In genomic region chr22:40954095-40954494, GRCh38 we compare ENCODE assay signal across 23 cellular contexts. TPM values are rescaled to one million over a fixed set of nuclear protein-coding genes. Genes with fewer than 3 reads are reported as not detected.
DNase-seq lines count a peak whose midpoint lies in the region; ATAC-seq and TF ChIP-seq lines count a peak whose summit lies in the region.
"Had no signal": no experiment of that assay in that cellular context is flagged by ENCODE, and none has a peak within 500 bp of the region (broad histone marks: within the 10 kb centered on the region; RNA-seq: fewer than 3 reads in every experiment).

No MANE protein-coding gene starts in this region.

- H3K79me2 ChIP-seq in mesendoderm (ENCODE audit: control insufficient read depth, insufficient read depth, low read length): peaks cover 32% of the 10 kb centered on the region

- H3K4me1 Mint-ChIP-seq in activated T-cell treated with anti-CD3 and anti-CD28 coated beads, Interleukin-2, amount 50 U/mL, for 4 hours (ENCODE audit: low read depth): peaks cover 32% of the 10 kb centered on the region
- peaks cover 38% of the 10 kb centered on the region for H3K4me1 Mint-ChIP-seq in activated CD4-positive, alpha-beta memory T cell treated with anti-CD3 and anti-CD28 coated beads for 36 hours (ENCODE audit: low read depth)
- peaks cover 14% of the 10 kb centered on the region for H3K4me1 Mint-ChIP-seq in stimulated activated effector memory CD8-positive, alpha-beta T cell treated with anti-CD3 and anti-CD28 coated beads, Interleukin-12 subunit alpha, Interleukin-12 subunit beta, amount 100 ng/mL, for 72 hours

- H3K79me1 ChIP-seq in mesendoderm (ENCODE audit: low read length): peaks cover 5% of the 10 kb centered on the region

- no peak overlapping the region for H3K4me2 ChIP-seq in mesendoderm (ENCODE audit: low read length)

- H3K4me1 ChIP-seq in right cardiac atrium (ENCODE audit: control insufficient read depth, insufficient read depth, low read length) (no peaks in the 10 kb centered on the region), mesendoderm (ENCODE audit: control insufficient read depth, low read depth, low read length) (no peaks in the 10 kb centered on the region)

- no peaks in the 10 kb centered on the region for H3K9me3 Mint-ChIP-seq in activated T-cell treated with anti-CD3 and anti-CD28 coated beads, Interleukin-2, amount 50 U/mL, for 4 hours
- no peaks in the 10 kb centered on the region for H3K9me3 Mint-ChIP-seq in activated CD4-positive, alpha-beta memory T cell treated with anti-CD3 and anti-CD28 coated beads for 36 hours
- H3K9me3 Mint-ChIP-seq in stimulated activated effector memory CD8-positive, alpha-beta T cell treated with anti-CD3 and anti-CD28 coated beads, Interleukin-12 subunit alpha, Interleukin-12 subunit beta, amount 100 ng/mL, for 72 hours: no peaks in the 10 kb centered on the region
- H3K9me3 Mint-ChIP-seq: HFFc6; stimulated activated naive B cell treated with anti-CD40 and anti-IgM and Interleukin-4, amounts not matched to agents 10 μg/mL and 1 μg/mL and 100 μg/mL, for 72 hours had no signal

- H3K4me3 ChIP-seq in right cardiac atrium (ENCODE audit: low read length): no peak overlapping the region
- no peak overlapping the region for H3K4me3 ChIP-seq in mesendoderm (ENCODE audit: low read length)
- H3K4me3 ChIP-seq: lung, thyroid gland had no signal

- no peak for ATAC-seq in activated T-cell treated with anti-CD3 and anti-CD28 coated beads, Interleukin-2, amount 50 U/mL, for 4 hours
- ATAC-seq in stimulated activated effector memory CD8-positive, alpha-beta T cell treated with anti-CD3 and anti-CD28 coated beads, Interleukin-12 subunit alpha, Interleukin-12 subunit beta, amount 100 ng/mL, for 72 hours: no peak
- ATAC-seq in right cardiac atrium: no peak
- ATAC-seq: foreskin keratinocyte; stimulated activated naive B cell treated with anti-CD40 and anti-IgM and Interleukin-4, amounts not matched to agents 10 μg/mL and 1 μg/mL and 100 μg/mL, for 72 hours had no signal

- no peak overlapping the region for H2BK15ac ChIP-seq in mesendoderm (replicated peaks; ENCODE audit: low read depth)

- H3K4ac ChIP-seq in mesendoderm (ENCODE audit: low read depth, low read length): no peak overlapping the region

- no peak overlapping the region for H3K18ac ChIP-seq in mesendoderm (ENCODE audit: low read length)

- TF ChIP-seq POLR2A in erythroblast (IDR thresholded peaks at IDR 0.05; ENCODE audit: low read length): peak; percentile 56

- CTCF ChIA-PET in activated CD4-positive, alpha-beta memory T cell treated with anti-CD3 and anti-CD28 coated beads for 36 hours (lab: Charles Lee): no interaction called here

- H4K5ac ChIP-seq in mesendoderm (ENCODE audit: low read length): no peak overlapping the region

- no peaks in the 10 kb centered on the region for H3K27me3 Mint-ChIP-seq in activated T-cell treated with anti-CD3 and anti-CD28 coated beads, Interleukin-2, amount 50 U/mL, for 4 hours (ENCODE audit: low read depth)
- H3K27me3 Mint-ChIP-seq in activated CD4-positive, alpha-beta memory T cell treated with anti-CD3 and anti-CD28 coated beads for 36 hours: no peaks in the 10 kb centered on the region
- H3K27me3 Mint-ChIP-seq: stimulated activated naive B cell treated with anti-CD40 and anti-IgM and Interleukin-4, amounts not matched to agents 10 μg/mL and 1 μg/mL and 100 μg/mL, for 72 hours had no signal

- H3K36me3 ChIP-seq in mesendoderm (ENCODE audit: control insufficient read depth, insufficient read depth, low read length): no peaks in the 10 kb centered on the region

- H3K27ac ChIP-seq in right cardiac atrium (ENCODE audit: low read length) (no peak overlapping the region), mesendoderm (ENCODE audit: low read depth, low read length) (no peak overlapping the region)
- H3K27ac ChIP-seq: C4-2B, epithelial cell of prostate, foreskin keratinocyte, thyroid gland had no signal

- intact Hi-C loops in activated CD4-positive, alpha-beta memory T cell treated with anti-CD3 and anti-CD28 coated beads for 36 hours (cut with micrococcal nuclease): loop anchor here (5.0 kb wide), 2 partner anchors 97 to 243 kb away; partner anchors contain the start of genes ST13 and XPNPEP3
- intact Hi-C loops in right cardiac atrium (cut with DNase I): loop anchor here in 2 of 4 donors (5.0 to 10.0 kb wide), 2 partner anchors 138 to 141 kb away; partner anchors contain the start of gene EP300 (in 2 of the 2)

- H3K27me3 ChIP-seq in right cardiac atrium (ENCODE audit: control insufficient read depth, insufficient read depth): no peaks in the 10 kb centered on the region
- no peaks in the 10 kb centered on the region for H3K27me3 ChIP-seq in mesendoderm (ENCODE audit: insufficient read depth, low read length, poor library complexity)
- H3K27me3 ChIP-seq: dorsolateral prefrontal cortex, foreskin keratinocyte, thyroid gland had no signal

- no peak overlapping the region for H2AK5ac ChIP-seq in mesendoderm (ENCODE audit: low read length)

- H4K8ac ChIP-seq in mesendoderm (ENCODE audit: low read depth, low read length): no peak overlapping the region

- WGBS in right cardiac atrium: 82% methylated on average over 4 of the region's 4 CpGs
- no CpG with 5 or more reads among the region's 4 CpGs for WGBS in mesendoderm (ENCODE audit: extremely low coverage, insufficient coverage, low lambda C conversion rate)

- H3K56ac ChIP-seq in mesendoderm (ENCODE audit: low read length): no peak overlapping the region

- no peak overlapping the region for H3K9ac ChIP-seq in mesendoderm (ENCODE audit: low read length)

- DNase-seq in activated T-cell treated with anti-CD3 and anti-CD28 coated beads, Interleukin-2, amount 50 U/mL, for 4 hours: no peak
- DNase-seq in activated T-cell treated with anti-CD3 and anti-CD28 coated beads, Interleukin-2, amount 50 U/mL, for 48 hours: no peak
- DNase-seq in activated CD4-positive, alpha-beta memory T cell treated with anti-CD3 and anti-CD28 coated beads for 36 hours: no peak
- DNase-seq in erythroblast (lab: John Stamatoyannopoulos, UW): peak; percentile 78 to 82
- DNase-seq in stimulated activated effector memory CD8-positive, alpha-beta T cell treated with anti-CD3 and anti-CD28 coated beads, Interleukin-12 subunit alpha, Interleukin-12 subunit beta, amount 100 ng/mL, for 72 hours (ENCODE audit: low spot score in 2 of 2): no peak
- no peak for DNase-seq in right cardiac atrium
- no peak for DNase-seq in GOT3 (lab: John Stamatoyannopoulos, UW)
- DNase-seq in mesendoderm: no peak
- DNase-seq: ACHN; activated CD4-positive, alpha-beta T cell treated with anti-CD3 and anti-CD28 coated beads, Interleukin-2, amount 50 U/mL, for 4 hours; activated effector memory CD4-positive, alpha-beta T cell treated with Interleukin-2 at 50 U/mL for 16 hours; amygdala; caudate nucleus; DMS 273 treated with DMSO at 0.1 percent for 48 hours; foreskin keratinocyte; kidney; stimulated activated naive B cell treated with anti-CD40 and anti-IgM and Interleukin-4, amounts not matched to agents 10 μg/mL and 1 μg/mL and 100 μg/mL, for 72 hours; thyroid gland had no signal

- H2BK120ac ChIP-seq in mesendoderm (ENCODE audit: low read depth, low read length): no peak overlapping the region

- H3K4me3 Mint-ChIP-seq in activated T-cell treated with anti-CD3 and anti-CD28 coated beads, Interleukin-2, amount 50 U/mL, for 4 hours: peak overlapping the region; percentile 7
- no peak overlapping the region for H3K4me3 Mint-ChIP-seq in activated CD4-positive, alpha-beta memory T cell treated with anti-CD3 and anti-CD28 coated beads for 36 hours
- H3K4me3 Mint-ChIP-seq in stimulated activated effector memory CD8-positive, alpha-beta T cell treated with anti-CD3 and anti-CD28 coated beads, Interleukin-12 subunit alpha, Interleukin-12 subunit beta, amount 100 ng/mL, for 72 hours: peak overlapping the region; percentile 98

- peaks cover 12% of the 10 kb centered on the region for H3K36me3 Mint-ChIP-seq in activated T-cell treated with anti-CD3 and anti-CD28 coated beads, Interleukin-2, amount 50 U/mL, for 4 hours (ENCODE audit: insufficient read depth)
- H3K36me3 Mint-ChIP-seq in activated CD4-positive, alpha-beta memory T cell treated with anti-CD3 and anti-CD28 coated beads for 36 hours: peaks cover 30% of the 10 kb centered on the region
- H3K36me3 Mint-ChIP-seq in stimulated activated effector memory CD8-positive, alpha-beta T cell treated with anti-CD3 and anti-CD28 coated beads, Interleukin-12 subunit alpha, Interleukin-12 subunit beta, amount 100 ng/mL, for 72 hours: peaks cover 88% of the 10 kb centered on the region

- no peak overlapping the region for H2BK5ac ChIP-seq in mesendoderm (ENCODE audit: low read length)

- no peaks in the 10 kb centered on the region for H3K9me3 ChIP-seq in right cardiac atrium (ENCODE audit: control insufficient read depth, low read length)
- H3K9me3 ChIP-seq: thyroid gland had no signal

- H3K23ac ChIP-seq in mesendoderm (ENCODE audit: low read length): no peak overlapping the region

- peak overlapping the region; percentile 26 for H3K27ac Mint-ChIP-seq in activated CD4-positive, alpha-beta memory T cell treated with anti-CD3 and anti-CD28 coated beads for 36 hours
- peak overlapping the region; percentile 99 for H3K27ac Mint-ChIP-seq in stimulated activated effector memory CD8-positive, alpha-beta T cell treated with anti-CD3 and anti-CD28 coated beads, Interleukin-12 subunit alpha, Interleukin-12 subunit beta, amount 100 ng/mL, for 72 hours

- POLR2A ChIA-PET in activated CD4-positive, alpha-beta memory T cell treated with anti-CD3 and anti-CD28 coated beads for 36 hours (lab: Charles Lee): interaction anchor here (4.5 kb wide), 1 partner anchor 137 kb away, joined by 47 read pairs; the partner anchor contains the start of gene EP300

RNA-seq across cellular contexts. Expression of gene RBX1, which starts 2.9 kb away (rescaled TPM):
- total RNA-seq in activated T-cell treated with anti-CD3 and anti-CD28 coated beads, Interleukin-2, amount 50 U/mL, for 4 hours: 10 to 100 TPM; 82.6 to 86.0 (median 85.7) TPM
- 10 to 100 TPM; 96.9 to 99.4 TPM for total RNA-seq in activated CD4-positive, alpha-beta memory T cell treated with anti-CD3 and anti-CD28 coated beads for 36 hours
- 10 to 100 TPM; 52.6 to 65.6 (median 58.2) TPM for total RNA-seq in right cardiac atrium
- polyA plus RNA-seq in right cardiac atrium: 102 TPM
- polyA plus RNA-seq in mesendoderm (2013, experiment 1 of 2): 107 TPM
- 103 TPM for polyA plus RNA-seq in mesendoderm (2013, experiment 2 of 2)

Comparison
In these comparisons a context has a peak if more than half of its experiments do, and no peak if none do; other contexts are left out.
1. DNase-seq: peak in erythroblast (2 of 2); none in activated T-cell treated with anti-CD3 and anti-CD28 coated beads, Interleukin-2, amount 50 U/mL, for 4 hours (single experiment), activated T-cell treated with anti-CD3 and anti-CD28 coated beads, Interleukin-2, amount 50 U/mL, for 48 hours (0 of 2), activated CD4-positive, alpha-beta memory T cell treated with anti-CD3 and anti-CD28 coated beads for 36 hours (single experiment), stimulated activated effector memory CD8-positive, alpha-beta T cell treated with anti-CD3 and anti-CD28 coated beads, Interleukin-12 subunit alpha, Interleukin-12 subunit beta, amount 100 ng/mL, for 72 hours (0 of 2), right cardiac atrium (0 of 3), GOT3 (single experiment) and mesendoderm (single experiment).